Comparison of ENCODE assay signal across 7 cellular contexts in the genomic region with DNA sequence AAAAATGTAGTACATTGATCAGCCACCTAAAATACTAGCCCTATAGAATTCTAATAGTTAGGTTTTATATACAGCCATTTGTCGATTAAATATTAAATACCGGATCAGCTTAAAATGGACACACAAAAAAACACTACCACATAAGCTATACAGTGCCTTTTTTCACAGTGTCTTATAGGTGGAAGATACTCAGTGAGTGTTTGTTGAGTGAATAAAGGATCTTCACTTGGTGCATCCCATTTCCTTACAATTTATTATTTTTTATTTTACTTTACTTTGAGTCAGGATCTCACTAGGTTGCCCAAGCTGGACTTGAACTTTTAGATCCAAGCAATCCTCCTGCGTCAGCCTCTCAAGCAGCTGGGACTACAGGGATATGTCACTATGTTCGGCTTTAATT.
"Had no signal": no experiment of that assay in that cellular context is flagged by ENCODE, and none has a peak within 500 bp of the region (broad histone marks: within the 10 kb centered on the region; RNA-seq: fewer than 3 reads in every experiment).

No MANE protein-coding gene starts in this region.

- DNase-seq: GDM1, GF-D8 had no signal

- ATAC-seq: GM12878 had no signal

- H3K4me3 ChIP-seq: GM12878 had no signal

- FAIRE-seq: G401.6, GM12878, GM12891, GM12892, GM18507 had no signal
